In the genomic region with DNA sequence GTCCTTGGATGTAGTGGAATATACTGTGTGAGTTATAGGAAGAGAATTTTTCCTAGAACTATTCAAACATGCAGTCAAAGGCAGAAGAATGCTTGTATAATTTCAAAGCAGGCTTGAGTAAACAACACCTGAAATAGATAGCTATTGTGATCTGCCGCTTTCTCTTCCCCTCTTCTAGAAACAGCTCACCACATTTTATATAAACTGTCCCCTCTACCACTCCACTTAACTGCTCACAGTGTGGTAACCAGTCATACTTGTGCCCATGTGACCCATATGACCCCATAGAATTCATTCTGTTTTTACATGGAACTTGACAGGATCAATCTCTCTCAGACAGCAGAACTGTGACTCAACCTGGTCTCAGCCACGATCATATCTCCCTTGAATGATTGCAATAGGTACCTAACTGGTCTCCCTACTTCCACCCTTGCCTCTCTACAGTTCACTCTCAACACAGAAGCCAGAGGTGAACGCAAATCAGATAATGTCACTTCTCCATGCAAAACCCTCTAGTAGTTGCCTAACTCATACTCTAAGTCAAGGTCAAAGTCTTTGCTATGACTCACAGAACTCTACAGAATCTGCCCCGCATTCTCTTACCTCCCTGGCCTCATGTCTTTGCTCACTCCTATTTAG, we compare ENCODE assay signal across 1 cellular context.
TF ChIP-seq lines count a peak whose summit lies in the region.

No MANE protein-coding gene starts in this region.

TF ChIP-seq in GM23338, 12 proteins besides CTCF, POLR2A, EP300 and RAD21:
- no peak for TF ChIP-seq ZNF331 (CRISPR knock-in tag; IDR thresholded peaks at IDR 0.05; ENCODE audit: low read depth)
